Comparison of ENCODE assay signal across 20 cellular contexts in genomic region chr4:22957774-22958173, GRCh38.
DNase-seq lines count a peak whose midpoint lies in the region; ATAC-seq, FAIRE-seq and TF ChIP-seq lines count a peak whose summit lies in the region.
"Had no signal": no experiment of that assay in that cellular context is flagged by ENCODE, and none has a peak within 500 bp of the region (broad histone marks: within the 10 kb centered on the region; RNA-seq: fewer than 3 reads in every experiment).

No MANE protein-coding gene starts in this region.

- no peak overlapping the region for H2AFZ ChIP-seq in K562 (ENCODE audit: low read depth, low read length)
- H2AFZ ChIP-seq: GM23248 had no signal

- CTCF ChIA-PET in K562 (lab: Yijun Ruan, JAX; ENCODE audit: low intra/inter-chr PET ratio): no interaction called here

- no peaks in the 10 kb centered on the region for H3K27me3 ChIP-seq in BLaER1
- no peaks in the 10 kb centered on the region for H3K27me3 ChIP-seq in K562 (ENCODE audit: control insufficient read depth in 2 of 2, insufficient read depth in 2 of 2, low read length in 2 of 2)

- H3K9ac ChIP-seq in BLaER1 (no peak overlapping the region), K562 (ENCODE audit: insufficient read depth in 1 of 2, low read depth in 2 of 2, low read length in 2 of 2) (no peak overlapping the region)
- H3K9ac ChIP-seq: GM23248 had no signal

- H3K4me2 ChIP-seq in BLaER1: peak overlapping the region; percentile 25; the same call in 1 of the 2 replicates
- no peak overlapping the region for H3K4me2 ChIP-seq in K562 (ENCODE audit: insufficient read depth, low read length)

- ATAC-seq in K562 (no peak), GM21723 (IDR thresholded peaks at IDR 0.05; ENCODE audit: unreplicated experiment) (no peak)

- H3K36me3 ChIP-seq in BLaER1 (no peaks in the 10 kb centered on the region), K562 (ENCODE audit: control insufficient read depth, insufficient read depth, low read length) (no peaks in the 10 kb centered on the region)

- no peak overlapping the region for H3K27ac ChIP-seq in BLaER1
- H3K27ac ChIP-seq in K562 (ENCODE audit: extremely low read depth, low read depth, low read length): no peak overlapping the region
- H3K27ac ChIP-seq: 22Rv1, GM23248 had no signal

- intact Hi-C loops in K562 (cut with micrococcal nuclease): no loop called here

- no peak for FAIRE-seq in K562 (lab: Jason Lieb, UNC)
- FAIRE-seq: GM12891, GM18507, H1 had no signal

- DNase-seq in DMS 273 treated with DMSO at 0.1 percent for 48 hours (lab: John Stamatoyannopoulos, UW) (peak; percentile 29), DMS 273 (lab: John Stamatoyannopoulos, UW; ENCODE audit: unreplicated experiment) (no peak), K562 (ENCODE audit: extremely low read depth in 1 of 4, low spot score in 3 of 4) (no peak), GM03348 (ENCODE audit: low spot score) (no peak)
- DNase-seq: C1 segment of cervical spinal cord; Calu3; CD4-positive, alpha-beta memory T cell; COR-L47; DMS79; EL; GDM1; GM23248; H7; HCEC 1CT had no signal

- no peak for TF ChIP-seq RAD21 in K562 (CRISPR knock-in tag; conservative IDR thresholded peaks at IDR 0.05 in 1 of 2, IDR thresholded peaks at IDR 0.05 in 1 of 2)

- H3K9me3 ChIP-seq in BLaER1 (no peaks in the 10 kb centered on the region), K562 (replicated peaks; ENCODE audit: control insufficient read depth, insufficient read depth, low read depth, low read length) (no peaks in the 10 kb centered on the region)

- H4K20me1 ChIP-seq in BLaER1: no peaks in the 10 kb centered on the region
- H4K20me1 ChIP-seq in K562 (replicated peaks; ENCODE audit: control insufficient read depth, insufficient read depth, low read length): no peaks in the 10 kb centered on the region

- no peaks in the 10 kb centered on the region for H3K79me2 ChIP-seq in K562 (ENCODE audit: control insufficient read depth, insufficient read depth, low read length)

- H3K4me3 ChIP-seq in BLaER1 (no peak overlapping the region), K562 (no peak overlapping the region)
- H3K4me3 ChIP-seq: GM23248 had no signal

- in situ Hi-C loops in K562 (cut with MboI): no loop called here

- TF ChIP-seq CTCF in K562 (IDR thresholded peaks at IDR 0.05 in 2 of 3, conservative IDR thresholded peaks at IDR 0.05 in 1 of 3; ENCODE audit: insufficient read depth in 2 of 3, low read depth in 1 of 3, low read length in 3 of 3): no peak

- no peak for TF ChIP-seq EP300 in K562 (IDR thresholded peaks at IDR 0.05; ENCODE audit: low read length)

- no TSS peak for BruUV-seq in K562 (replicated peaks; lab: Mats Ljungman, UMichigan)

- POLR2A ChIA-PET in K562 (lab: Yijun Ruan, JAX): no interaction called here

- no peak for TF ChIP-seq POLR2A in K562 (conservative IDR thresholded peaks at IDR 0.05)

- H3K4me1 ChIP-seq in BLaER1: peaks cover 14% of the 10 kb centered on the region
- no peaks in the 10 kb centered on the region for H3K4me1 ChIP-seq in K562 (replicated peaks in 1 of 2; ENCODE audit: control insufficient read depth in 2 of 2, insufficient read depth in 2 of 2, low read length in 2 of 2)

- no peaks in the 10 kb centered on the region for H3K9me1 ChIP-seq in K562 (ENCODE audit: control insufficient read depth, insufficient read depth, low read length)

TF ChIP-seq in K562, 482 proteins besides CTCF, POLR2A, EP300 and RAD21:
- TF ChIP-seq ZNF316 (IDR thresholded peaks at IDR 0.05) (peak; percentile 50; the same call in 1 of the 2 replicates), MLLT1 (IDR thresholded peaks at IDR 0.05) (no peak), SRSF7 (optimal IDR thresholded peaks at IDR 0.05; ENCODE audit: low read depth, low read length) (no peak), KLF13 (tag; IDR thresholded peaks at IDR 0.05; ENCODE audit: borderline replicate concordance, low read depth) (no peak), MAFG (tag; conservative IDR thresholded peaks at IDR 0.05) (0 out of 2 replicates have a peak, but pooled peaks have one; percentile 32), MAFK (IDR thresholded peaks at IDR 0.05; ENCODE audit: low read length) (peak; percentile 5; the same call in 1 of the 2 replicates), MAFF (IDR thresholded peaks at IDR 0.05; ENCODE audit: low read length) (peak; percentile 10; the same call in 1 of the 2 replicates), C11orf30 (IDR thresholded peaks at IDR 0.05; ENCODE audit: low read depth) (peak; percentile 34; the same call in 1 of the 2 replicates)
